In genomic region chr3:53772562-53773329, GRCh38 we compare ENCODE assay signal across 1 cellular context.
TF ChIP-seq lines count a peak whose summit lies in the region.

No MANE protein-coding gene starts in this region.

TF ChIP-seq in SK-N-SH, 30 proteins besides CTCF, POLR2A, EP300 and RAD21 (continued from another document):
- TF ChIP-seq GATA2 (CRISPR knock-in tag; IDR thresholded peaks at IDR 0.05), result no peak
- no peak for TF ChIP-seq RFX5 (IDR thresholded peaks at IDR 0.05; ENCODE audit: low read length)
- TF ChIP-seq RCOR1 (IDR thresholded peaks at IDR 0.05; ENCODE audit: low read length), result no peak
- TF ChIP-seq SMC3 (IDR thresholded peaks at IDR 0.05; ENCODE audit: low read depth, low read length), result no peak
- no peak for TF ChIP-seq GABPA (IDR thresholded peaks at IDR 0.05; ENCODE audit: low read depth)
- TF ChIP-seq MAX (IDR thresholded peaks at IDR 0.05; ENCODE audit: low read depth), result no peak
- TF ChIP-seq, protein P1, sequence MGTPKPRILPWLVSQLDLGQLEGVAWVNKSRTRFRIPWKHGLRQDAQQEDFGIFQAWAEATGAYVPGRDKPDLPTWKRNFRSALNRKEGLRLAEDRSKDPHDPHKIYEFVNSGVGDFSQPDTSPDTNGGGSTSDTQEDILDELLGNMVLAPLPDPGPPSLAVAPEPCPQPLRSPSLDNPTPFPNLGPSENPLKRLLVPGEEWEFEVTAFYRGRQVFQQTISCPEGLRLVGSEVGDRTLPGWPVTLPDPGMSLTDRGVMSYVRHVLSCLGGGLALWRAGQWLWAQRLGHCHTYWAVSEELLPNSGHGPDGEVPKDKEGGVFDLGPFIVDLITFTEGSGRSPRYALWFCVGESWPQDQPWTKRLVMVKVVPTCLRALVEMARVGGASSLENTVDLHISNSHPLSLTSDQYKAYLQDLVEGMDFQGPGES (IDR thresholded peaks at IDR 0.05; ENCODE audit: low read depth, low read length), result no peak
- TF ChIP-seq, protein P2, sequence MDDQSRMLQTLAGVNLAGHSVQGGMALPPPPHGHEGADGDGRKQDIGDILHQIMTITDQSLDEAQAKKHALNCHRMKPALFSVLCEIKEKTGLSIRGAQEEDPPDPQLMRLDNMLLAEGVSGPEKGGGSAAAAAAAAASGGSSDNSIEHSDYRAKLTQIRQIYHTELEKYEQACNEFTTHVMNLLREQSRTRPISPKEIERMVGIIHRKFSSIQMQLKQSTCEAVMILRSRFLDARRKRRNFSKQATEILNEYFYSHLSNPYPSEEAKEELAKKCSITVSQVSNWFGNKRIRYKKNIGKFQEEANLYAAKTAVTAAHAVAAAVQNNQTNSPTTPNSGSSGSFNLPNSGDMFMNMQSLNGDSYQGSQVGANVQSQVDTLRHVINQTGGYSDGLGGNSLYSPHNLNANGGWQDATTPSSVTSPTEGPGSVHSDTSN (IDR thresholded peaks at IDR 0.05), result no peak
- TF ChIP-seq ELF1 (IDR thresholded peaks at IDR 0.05), result no peak
- TF ChIP-seq TAF1 (IDR thresholded peaks at IDR 0.05; ENCODE audit: borderline replicate concordance, low read depth, low read length), result no peak
